In genomic region chrX:17744896-17745523, GRCh38 we compare ENCODE assay signal across 10 cellular contexts. TPM values are rescaled to one million over a fixed set of nuclear protein-coding genes. Genes with fewer than 3 reads are reported as not detected.
DNase-seq lines count a peak whose midpoint lies in the region; ATAC-seq, FAIRE-seq and TF ChIP-seq lines count a peak whose summit lies in the region.
"Had no signal": no experiment of that assay in that cellular context is flagged by ENCODE, and none has a peak within 500 bp of the region (broad histone marks: within the 10 kb centered on the region; RNA-seq: fewer than 3 reads in every experiment).

No MANE protein-coding gene starts in this region.

- no peak for TF ChIP-seq EP300 in tibial nerve (IDR thresholded peaks at IDR 0.05)

- no peak for TF ChIP-seq POLR2A in uterus (IDR thresholded peaks at IDR 0.05)
- no peak for TF ChIP-seq POLR2A in tibial nerve (IDR thresholded peaks at IDR 0.05)

- H3K36me3 ChIP-seq in heart right ventricle (peaks cover 0 to 10% (median 0%) of the 10 kb centered on the region in 9 donors), uterus (no peaks in the 10 kb centered on the region), tibial nerve (peaks cover 0 to 3% (median 0%) of the 10 kb centered on the region in 3 donors)

- no peak overlapping the region for H3K27ac ChIP-seq in heart right ventricle
- no peak overlapping the region for H3K27ac ChIP-seq in right cardiac atrium (ENCODE audit: low read length)
- no peak overlapping the region for H3K27ac ChIP-seq in uterus
- peak overlapping the region in 1 of 4 donors; percentile 11 for H3K27ac ChIP-seq in tibial nerve

- H3K4me1 ChIP-seq in heart right ventricle (peaks cover 0 to 11% (median 0%) of the 10 kb centered on the region in 9 donors), right cardiac atrium (ENCODE audit: control insufficient read depth, insufficient read depth, low read length) (no peaks in the 10 kb centered on the region), uterus (no peaks in the 10 kb centered on the region), tibial nerve (no peaks in the 10 kb centered on the region)

- peaks cover 0 to 37% (median 0%) of the 10 kb centered on the region in 7 donors for H3K27me3 ChIP-seq in heart right ventricle
- no peaks in the 10 kb centered on the region for H3K27me3 ChIP-seq in right cardiac atrium (ENCODE audit: control insufficient read depth, insufficient read depth)
- H3K27me3 ChIP-seq in uterus, result no peaks in the 10 kb centered on the region
- H3K27me3 ChIP-seq in tibial nerve, result no peaks in the 10 kb centered on the region

- TF ChIP-seq CTCF in heart right ventricle (IDR thresholded peaks at IDR 0.05) (peak in 6 of 9 donors; percentile 32 to 53 (median 39)), uterus (IDR thresholded peaks at IDR 0.05) (peak in 3 of 4 experiments; percentile 26 to 37 (median 27)), tibial nerve (IDR thresholded peaks at IDR 0.05) (peak in 1 of 5 experiments; percentile 15)

- H3K9me3 ChIP-seq in heart right ventricle (no peaks in the 10 kb centered on the region), right cardiac atrium (ENCODE audit: control insufficient read depth, low read length) (no peaks in the 10 kb centered on the region), uterus (no peaks in the 10 kb centered on the region), tibial nerve (no peaks in the 10 kb centered on the region)

- ATAC-seq in heart right ventricle, result no peak
- ATAC-seq in right cardiac atrium, result no peak
- ATAC-seq in HG03045 (IDR thresholded peaks at IDR 0.05; ENCODE audit: unreplicated experiment), result no peak

- H3K4me3 ChIP-seq in heart right ventricle, result no peak overlapping the region
- no peak overlapping the region for H3K4me3 ChIP-seq in right cardiac atrium (ENCODE audit: low read length)
- no peak overlapping the region for H3K4me3 ChIP-seq in uterus
- H3K4me3 ChIP-seq in tibial nerve, result no peak overlapping the region

- peak; percentile 45 for FAIRE-seq in frontal cortex (lab: Jason Lieb, UNC)

- in situ Hi-C loops in SK-MEL-5 (cut with HindIII; ENCODE audit: low pct_unique_long_range_greater_than_20kb, low sequenced_read_pairs), result no loop called here

- DNase-seq in heart right ventricle (no peak), right cardiac atrium (no peak), SK-MEL-5 (ENCODE audit: low read depth, low spot score) (peak; percentile 3), frontal cortex (ENCODE audit: low spot score in 2 of 2) (no peak), uterus (no peak), tibial nerve (ENCODE audit: low spot score in 2 of 2) (no peak)
- DNase-seq in activated effector memory CD4-positive, alpha-beta T cell treated with anti-CD3 and anti-CD28 coated beads, Interleukin-2, amount 50 U/mL, for 16 hours, result no peak
- DNase-seq: NCI-H1092; stimulated activated CD4-positive, alpha-beta T cell treated with anti-CD3 and anti-CD28 coated beads, Interleukin-2, amount 100 ng/mL, for 48 hours had no signal

- WGBS in heart right ventricle, 2 donors, result 80 to 89% methylated on average over 2 of the region's 2 CpGs
- WGBS in right cardiac atrium, result 87% methylated on average over 2 of the region's 2 CpGs
- WGBS in tibial nerve, 2 donors, result 49 to 74% methylated on average over 2 of the region's 2 CpGs

- intact Hi-C loops in heart right ventricle (cut with DNase I) (no loop called here), right cardiac atrium (cut with DNase I) (no loop called here), uterus (cut with DNase I; ENCODE audit: low total_unique reads) (no loop called here)

RNA-seq across cellular contexts. Expression of gene SCML1, which starts 7.7 kb away (rescaled TPM):
- total RNA-seq in heart right ventricle (1 to 10 TPM; 4.9 to 9.5 (median 5.7) TPM), right cardiac atrium (1 to 10 TPM; 6.6 to 9.1 (median 7.8) TPM), frontal cortex (5.7 TPM), uterus (10 to 100 TPM; 14.1 to 40.2 (median 21.7) TPM), tibial nerve (10 to 100 TPM; 14.9 to 18.8 (median 16.6) TPM)
- polyA plus RNA-seq in heart right ventricle (10 to 100 TPM in 1 of 2 donors, 1 to 10 TPM in 1; 6.5 to 35.8 TPM), right cardiac atrium (7.4 TPM)
- total RNA-seq in SK-MEL-5 (2014; rRNA removed; shearing (Covaris generic)), result 5.6 and 6.0 TPM in 2 replicates
- 5.1 and 9.0 TPM in 2 replicates for polyA plus RNA-seq in SK-MEL-5 (2015; cell fraction: cytosol; rRNA removed)
- polyA plus RNA-seq in SK-MEL-5 (2015; cell fraction: nucleus; rRNA removed), result 47.2 and 48.5 TPM in 2 replicates
